Comparison of ENCODE assay signal across 35 cellular contexts in genomic region chr4:31051565-31051964, GRCh38.
"Had no signal": no experiment of that assay in that cellular context is flagged by ENCODE, and none has a peak within 500 bp of the region (broad histone marks: within the 10 kb centered on the region; RNA-seq: fewer than 3 reads in every experiment).

No MANE protein-coding gene starts in this region.

- H3K27me3 ChIP-seq: body of pancreas, breast epithelium, MG63, Peyer's patch, SJSA1 had no signal

- ATAC-seq: activated CD4-positive, alpha-beta T cell treated with anti-CD3 and anti-CD28 coated beads for 36 hours; activated CD4-positive, CD25-positive, alpha-beta regulatory T cell treated with anti-CD3 and anti-CD28 coated beads, Interleukin-2, amount 50 U/mL, for 24 hours; activated CD8-positive, alpha-beta T cell treated with anti-CD3 and anti-CD28 coated beads, Interleukin-2, amount 10 ng/mL, durations not matched to agents 7 days and 5 days; activated naive CD4-positive, alpha-beta T cell treated with anti-CD3 and anti-CD28 coated beads, Interleukin-2, amount 50 U/mL, for 72 hours; body of pancreas; PC-3; WTC11 had no signal

- H3K36me3 ChIP-seq: breast epithelium, MG63, Peyer's patch, SJSA1 had no signal

- DNase-seq: activated CD4-positive, alpha-beta T cell treated with anti-CD3 and anti-CD28 coated beads for 36 hours; activated CD4-positive, alpha-beta T cell treated with anti-CD3 and anti-CD28 coated beads, Interleukin-2, amount 10 ng/mL, durations not matched to agents 7 days and 5 days; activated CD4-positive, alpha-beta T cell treated with anti-CD3 and anti-CD28 coated beads, Interleukin-2, amount 50 U/mL, for 48 hours; activated CD8-positive, alpha-beta T cell treated with anti-CD3 and anti-CD28 coated beads, Interleukin-2, amount 10 ng/mL, durations not matched to agents 7 days and 5 days; activated gamma-delta T cell; activated naive CD4-positive, alpha-beta T cell treated with anti-CD3 and anti-CD28 coated beads for 36 hours; activated T-cell treated with anti-CD3 and anti-CD28 coated beads, Interleukin-2, amount 50 U/mL, for 24 hours; amniotic stem cell; aorta; body of pancreas; caudate nucleus; cerebellar nuclear complex; Kasumi-1; KG1; MG63; NCI-H1048; NCI-H1105 treated with DMSO at 0.1 percent for 48 hours; NCI-H1436 treated with DMSO at 0.1 percent for 48 hours; NCI-H1694 treated with DMSO at 0.1 percent for 48 hours; NCI-H2029; NCI-H345; NCI-H524 treated with DMSO at 0.1 percent for 48 hours; PC-3; Peyer's patch; RPMI8226; SHP77 treated with DMSO at 0.1 percent for 48 hours; SK-N-SH had no signal

- H3K4me3 ChIP-seq: body of pancreas, breast epithelium, MG63, Peyer's patch, SJSA1 had no signal

- H3K4me3 Mint-ChIP-seq: activated CD4-positive, alpha-beta T cell treated with anti-CD3 and anti-CD28 coated beads for 36 hours; activated CD4-positive, alpha-beta T cell treated with anti-CD3 and anti-CD28 coated beads, Interleukin-2, amount 10 ng/mL, durations not matched to agents 7 days and 5 days; activated CD8-positive, alpha-beta T cell treated with anti-CD3 and anti-CD28 coated beads, Interleukin-2, amount 10 ng/mL, durations not matched to agents 7 days and 5 days; activated naive CD4-positive, alpha-beta T cell treated with anti-CD3 and anti-CD28 coated beads for 36 hours; activated T-cell treated with anti-CD3 and anti-CD28 coated beads, Interleukin-2, amount 50 U/mL, for 24 hours; T-helper 1 cell treated with Interleukin-12 subunit alpha and Interleukin-12 subunit beta and Interleukin-4 antibody, amounts not matched to agents 30 μg/mL and 1 μg/mL, for 36 hours; T-helper 2 cell treated with Interferon-gamma antibody and Interleukin-4, amounts not matched to agents 5 μg/mL and 100 μg/mL, for 36 hours; WTC11 had no signal

- H3K9me3 ChIP-seq: body of pancreas, breast epithelium, MG63, Peyer's patch, SJSA1, SK-N-SH had no signal

- H3K4me1 Mint-ChIP-seq: activated CD4-positive, alpha-beta T cell treated with anti-CD3 and anti-CD28 coated beads for 36 hours; activated CD4-positive, alpha-beta T cell treated with anti-CD3 and anti-CD28 coated beads, Interleukin-2, amount 10 ng/mL, durations not matched to agents 7 days and 5 days; WTC11 had no signal

- H3K27ac Mint-ChIP-seq: activated CD4-positive, alpha-beta T cell treated with anti-CD3 and anti-CD28 coated beads for 36 hours; activated CD4-positive, alpha-beta T cell treated with anti-CD3 and anti-CD28 coated beads, Interleukin-2, amount 10 ng/mL, durations not matched to agents 7 days and 5 days; activated CD8-positive, alpha-beta T cell treated with anti-CD3 and anti-CD28 coated beads, Interleukin-2, amount 10 ng/mL, durations not matched to agents 7 days and 5 days; activated naive CD4-positive, alpha-beta T cell treated with anti-CD3 and anti-CD28 coated beads for 36 hours; activated naive CD4-positive, alpha-beta T cell treated with anti-CD3 and anti-CD28 coated beads, Interleukin-2, amount 50 U/mL, for 72 hours; activated T-cell treated with anti-CD3 and anti-CD28 coated beads, Interleukin-2, amount 50 U/mL, for 24 hours; activated T-helper 2 cell treated with anti-CD3 and anti-CD28 coated beads, Interferon-gamma antibody, Interleukin-2, Interleukin-4, amounts not matched to agents 10 μg/mL and 5 μg/mL and 100 μg/mL, durations not matched to agents 14 hours and 24 hours and 36 hours; T-helper 1 cell treated with Interleukin-12 subunit alpha and Interleukin-12 subunit beta and Interleukin-4 antibody, amounts not matched to agents 30 μg/mL and 1 μg/mL, for 36 hours; T-helper 2 cell treated with Interferon-gamma antibody and Interleukin-4, amounts not matched to agents 5 μg/mL and 100 μg/mL, for 36 hours; WTC11 had no signal

- H3K9me3 Mint-ChIP-seq: activated CD4-positive, alpha-beta T cell treated with anti-CD3 and anti-CD28 coated beads, Interleukin-2, amount 10 ng/mL, durations not matched to agents 7 days and 5 days; activated T-cell treated with anti-CD3 and anti-CD28 coated beads, Interleukin-2, amount 50 U/mL, for 24 hours; T-helper 1 cell treated with Interleukin-12 subunit alpha and Interleukin-12 subunit beta and Interleukin-4 antibody, amounts not matched to agents 30 μg/mL and 1 μg/mL, for 36 hours; WTC11 had no signal

- H3K27ac ChIP-seq: body of pancreas, breast epithelium, Peyer's patch, SJSA1 had no signal

- H3K27me3 Mint-ChIP-seq: activated CD4-positive, alpha-beta T cell treated with anti-CD3 and anti-CD28 coated beads for 36 hours; activated CD4-positive, alpha-beta T cell treated with anti-CD3 and anti-CD28 coated beads, Interleukin-2, amount 10 ng/mL, durations not matched to agents 7 days and 5 days; activated T-cell treated with anti-CD3 and anti-CD28 coated beads, Interleukin-2, amount 50 U/mL, for 24 hours had no signal

- H3K4me1 ChIP-seq: body of pancreas, breast epithelium, Peyer's patch, SJSA1 had no signal

- H3K36me3 Mint-ChIP-seq: activated naive CD4-positive, alpha-beta T cell treated with anti-CD3 and anti-CD28 coated beads, Interleukin-2, amount 50 U/mL, for 72 hours; WTC11 had no signal
